In genomic region chr5:139268364-139269202, GRCh38 we compare ENCODE assay signal across 12 cellular contexts. TPM values are rescaled to one million over a fixed set of nuclear protein-coding genes. Genes with fewer than 3 reads are reported as not detected.
A peak's percentile ranks its signal among the peaks of the same experiment; 100 is the strongest.
DNase-seq lines count a peak whose midpoint lies in the region; ATAC-seq and TF ChIP-seq lines count a peak whose summit lies in the region.
"Had no signal": no experiment of that assay in that cellular context is flagged by ENCODE, and none has a peak within 500 bp of the region (broad histone marks: within the 10 kb centered on the region; RNA-seq: fewer than 3 reads in every experiment).

No MANE protein-coding gene starts in this region.

- POLR2A ChIA-PET in MCF 10A (lab: Yijun Ruan, JAX) = interaction anchor here (0.9 to 1.4 kb wide), 2 partner anchors 68 to 695 kb away, joined by 3 to 4 read pairs; no protein-coding TSS in a partner anchor

- no peaks in the 10 kb centered on the region for H4K20me1 ChIP-seq in mammary epithelial cell (ENCODE audit: insufficient read depth, low read length)

- H3K27ac Mint-ChIP-seq in MCF 10A (ENCODE audit: low read depth, unreplicated experiment) (no peak overlapping the region), Calu3 (ENCODE audit: unreplicated experiment) (no peak overlapping the region)
- H3K27ac Mint-ChIP-seq: dendritic cell treated with granulocyte-macrophage colony-stimulating factor and Interleukin-4, amounts not matched to agents 40 ng/mL and 50 ng/mL, for 4 days had no signal

- CTCF ChIA-PET in MCF 10A (lab: Yijun Ruan, JAX) (interaction anchor here (0.5 to 1.3 kb wide), 10 partner anchors 8 to 954 kb away, joined by 3 to 7 read pairs (median 3); no protein-coding TSS in a partner anchor), mammary epithelial cell (lab: Charles Lee; ENCODE audit: low non-redundant PET) (no interaction called here), Calu3 (lab: Charles Lee) (interaction anchor here (0.6 to 0.9 kb wide), 3 partner anchors 26 to 690 kb away, joined by 3 to 4 read pairs (median 3); partner anchors contain the start of gene PAIP2)

- H3K27ac ChIP-seq in mammary epithelial cell (ENCODE audit: insufficient read depth, low read depth, low read length) (no peak overlapping the region), substantia nigra (ENCODE audit: low read depth, low read length, poor library complexity, severe bottlenecking) (peak overlapping the region; percentile 64)
- H3K27ac ChIP-seq: C4-2B had no signal

- H3K9ac ChIP-seq in mammary epithelial cell (ENCODE audit: insufficient read depth, low read length) = no peak overlapping the region
- H3K9ac ChIP-seq: SK-N-SH had no signal

- H3K4me3 Mint-ChIP-seq in MCF 10A (ENCODE audit: unreplicated experiment) = no peak overlapping the region
- no peak overlapping the region for H3K4me3 Mint-ChIP-seq in Calu3 (ENCODE audit: low read depth, unreplicated experiment)
- H3K4me3 Mint-ChIP-seq: activated T-cell treated with anti-CD3 and anti-CD28 coated beads, Interleukin-2, amount 50 U/mL, for 4 hours; dendritic cell treated with granulocyte-macrophage colony-stimulating factor and Interleukin-4, amounts not matched to agents 40 ng/mL and 50 ng/mL, for 4 days had no signal

- H3K4me1 Mint-ChIP-seq in MCF 10A (ENCODE audit: insufficient read depth, unreplicated experiment) (peaks cover 32% of the 10 kb centered on the region), Calu3 (ENCODE audit: low read depth, unreplicated experiment) (peaks cover 23% of the 10 kb centered on the region)

- no peaks in the 10 kb centered on the region for H3K36me3 ChIP-seq in mammary epithelial cell (ENCODE audit: insufficient read depth, low read length)

- WGBS in mammary epithelial cell (ENCODE audit: low coverage, missing lambda C conversion rate) = 97% methylated on average over 5 of the region's 5 CpGs

- no peaks in the 10 kb centered on the region for H3K79me2 ChIP-seq in mammary epithelial cell (ENCODE audit: insufficient read depth, low read length)

- TF ChIP-seq CTCF in MCF 10A (IDR thresholded peaks at IDR 0.05; ENCODE audit: unreplicated experiment) = peak; percentile 8
- TF ChIP-seq CTCF in mammary epithelial cell (conservative IDR thresholded peaks at IDR 0.05 in 1 of 2, IDR thresholded peaks at IDR 0.05 in 1 of 2; ENCODE audit: extremely low read depth in 1 of 2, insufficient read depth in 1 of 2, low read depth in 1 of 2, low read length in 2 of 2) = peak in 1 of 2 donors; percentile 8
- TF ChIP-seq CTCF in Calu3 (IDR thresholded peaks at IDR 0.05; ENCODE audit: unreplicated experiment) = no peak

- H2AFZ ChIP-seq in mammary epithelial cell (ENCODE audit: low read depth, low read length) = no peak overlapping the region

- peaks cover 28% of the 10 kb centered on the region for H3K4me1 ChIP-seq in mammary epithelial cell (ENCODE audit: insufficient read depth, low read length)

- H3K36me3 Mint-ChIP-seq in MCF 10A (ENCODE audit: insufficient read depth, unreplicated experiment) (peaks cover 6% of the 10 kb centered on the region), Calu3 (ENCODE audit: insufficient read depth, unreplicated experiment) (peaks cover 12% of the 10 kb centered on the region)

- BruUV-seq in MCF 10A (replicated peaks; lab: Mats Ljungman, UMichigan) = no TSS peak
- BruUV-seq in mammary epithelial cell (replicated peaks; lab: Mats Ljungman, UMichigan) = no TSS peak
- BruUV-seq in Calu3 (replicated peaks; lab: Mats Ljungman, UMichigan) = no TSS peak

- DNase-seq in MCF 10A (ENCODE audit: unreplicated experiment) (no peak), mammary epithelial cell (no peak), RPMI8226 (peak; percentile 67), left ventricle myocardium superior (no peak), substantia nigra (lab: John Stamatoyannopoulos, UW) (peak in 27 of 49 donors; percentile 3 to 70 (median 21)), NCI-H1436 (lab: John Stamatoyannopoulos, UW) (no peak), AG08396 (ENCODE audit: low spot score) (no peak), Calu3 (no peak)
- DNase-seq: activated T-cell treated with anti-CD3 and anti-CD28 coated beads, Interleukin-2, amount 50 U/mL, for 4 hours; SK-N-SH had no signal

- H3K27me3 ChIP-seq in mammary epithelial cell (ENCODE audit: insufficient read depth, low read length) = no peaks in the 10 kb centered on the region

- no peaks in the 10 kb centered on the region for H3K9me3 ChIP-seq in mammary epithelial cell (replicated peaks; ENCODE audit: insufficient read depth, low read length)
- H3K9me3 ChIP-seq: SK-N-SH had no signal

- no peak overlapping the region for H3K4me2 ChIP-seq in mammary epithelial cell (ENCODE audit: insufficient read depth, low read depth, low read length)
- H3K4me2 ChIP-seq: SK-N-SH had no signal

- ATAC-seq in left ventricle myocardium superior = peak; percentile 22
- ATAC-seq: activated T-cell treated with anti-CD3 and anti-CD28 coated beads, Interleukin-2, amount 50 U/mL, for 4 hours had no signal

- dilution Hi-C loops in mammary epithelial cell (cut with HindIII; ENCODE audit: low sequenced_read_pairs) = no loop called here

- H3K27me3 Mint-ChIP-seq in MCF 10A (ENCODE audit: insufficient read depth, unreplicated experiment) (no peaks in the 10 kb centered on the region), Calu3 (ENCODE audit: unreplicated experiment) (no peaks in the 10 kb centered on the region)
- H3K27me3 Mint-ChIP-seq: dendritic cell treated with granulocyte-macrophage colony-stimulating factor and Interleukin-4, amounts not matched to agents 40 ng/mL and 50 ng/mL, for 4 days had no signal

- intact Hi-C loops in MCF 10A (cut with micrococcal nuclease) = loop anchor here (10.0 kb wide), 1 partner anchor 514 kb away; the partner anchor contains the start of gene CTNNA1
- intact Hi-C loops in mammary epithelial cell (cut with micrococcal nuclease) = no loop called here
- intact Hi-C loops in left ventricle myocardium superior (cut with micrococcal nuclease) = no loop called here
- intact Hi-C loops in Calu3 (cut with micrococcal nuclease; ENCODE audit: unreplicated experiment) = no loop called here

- H3K9me3 Mint-ChIP-seq in MCF 10A (ENCODE audit: unreplicated experiment) = no peaks in the 10 kb centered on the region
- H3K9me3 Mint-ChIP-seq in Calu3 (ENCODE audit: low read depth, unreplicated experiment) = no peaks in the 10 kb centered on the region
- H3K9me3 Mint-ChIP-seq: activated T-cell treated with anti-CD3 and anti-CD28 coated beads, Interleukin-2, amount 50 U/mL, for 4 hours had no signal

- no peak overlapping the region for H3K4me3 ChIP-seq in mammary epithelial cell (replicated peaks in 1 of 3; ENCODE audit: insufficient read depth in 1 of 3, low read depth in 2 of 3, low read length in 3 of 3)

- in situ Hi-C loops in mammary epithelial cell (cut with MboI; ENCODE audit: low sequenced_read_pairs in 2 of 2) = loop anchor here (25.0 kb wide), 2 partner anchors 406 to 681 kb away; partner anchors contain the start of gene HSPA9 (in 2 of the 2)

RNA-seq across cellular contexts. Expression of gene MATR3, which starts 25.0 kb away (rescaled TPM):
- total RNA-seq in MCF 10A (2022) (152 and 159 TPM in 2 replicates), mammary epithelial cell (100 to 1,000 TPM; 118 to 185 TPM), left ventricle myocardium superior (121 TPM), Calu3 (2022) (228 and 230 TPM in 2 replicates)
- polyA plus RNA-seq in mammary epithelial cell = 62.8 TPM
- 219 TPM for polyA minus RNA-seq in mammary epithelial cell

Comparison
In these comparisons a context has a peak if more than half of its experiments do, and no peak if none do; other contexts are left out.
1. DNase-seq: peak in RPMI8226 (single experiment) and substantia nigra (27 of 49); none in MCF 10A (single experiment), mammary epithelial cell (single experiment), left ventricle myocardium superior (single experiment), NCI-H1436 (single experiment), AG08396 (single experiment) and Calu3 (single experiment).